In genomic region chr1:196088551-196088950, GRCh38 we compare ENCODE assay signal across 14 cellular contexts.
A peak's percentile ranks its signal among the peaks of the same experiment; 100 is the strongest.
DNase-seq lines count a peak whose midpoint lies in the region; ATAC-seq and TF ChIP-seq lines count a peak whose summit lies in the region.
"Had no signal": no experiment of that assay in that cellular context is flagged by ENCODE, and none has a peak within 500 bp of the region (broad histone marks: within the 10 kb centered on the region; RNA-seq: fewer than 3 reads in every experiment).

No MANE protein-coding gene starts in this region.

- no peaks in the 10 kb centered on the region for H3K9me3 Mint-ChIP-seq in nephron progenitor cell
- H3K9me3 Mint-ChIP-seq: CD8-positive, alpha-beta T cell had no signal

- no peak overlapping the region for H3K9ac ChIP-seq in GM23248

- H3K4me2 ChIP-seq in GM23248 (ENCODE audit: unreplicated experiment) = peak overlapping the region; percentile 18

- no peaks in the 10 kb centered on the region for H3K27me3 ChIP-seq in GM23248 (replicated peaks; ENCODE audit: insufficient read depth)
- no peaks in the 10 kb centered on the region for H3K27me3 ChIP-seq in HAP-1 (ENCODE audit: low read depth)

- no peaks in the 10 kb centered on the region for H3K9me2 ChIP-seq in GM23248 (ENCODE audit: insufficient read depth)

- H3K79me2 ChIP-seq in GM23248 (ENCODE audit: insufficient read depth) = no peaks in the 10 kb centered on the region

- H3K36me3 Mint-ChIP-seq in nephron progenitor cell (ENCODE audit: low read depth) = no peaks in the 10 kb centered on the region
- H3K36me3 Mint-ChIP-seq: CD14-positive monocyte; CD8-positive, alpha-beta T cell had no signal

- TF ChIP-seq CTCF in nephron progenitor cell (IDR thresholded peaks at IDR 0.05) = no peak

- H3K9me3 ChIP-seq in GM23248 (ENCODE audit: low read depth) = no peaks in the 10 kb centered on the region
- H3K9me3 ChIP-seq in HAP-1 = no peaks in the 10 kb centered on the region
- H3K9me3 ChIP-seq: Caco-2 had no signal

- no peaks in the 10 kb centered on the region for H3F3A ChIP-seq in GM23248 (ENCODE audit: insufficient read depth)

- H3K27ac ChIP-seq in GM23248 = no peak overlapping the region

- ATAC-seq in HG02623 (IDR thresholded peaks at IDR 0.05; ENCODE audit: unreplicated experiment) = no peak
- no peak for ATAC-seq in HG03432 (IDR thresholded peaks at IDR 0.05; ENCODE audit: unreplicated experiment)
- ATAC-seq: CD8-positive, alpha-beta T cell; HepG2 had no signal

- no peaks in the 10 kb centered on the region for H3K4me1 ChIP-seq in GM23248 (ENCODE audit: insufficient read depth)
- no peaks in the 10 kb centered on the region for H3K4me1 ChIP-seq in HAP-1
- H3K4me1 ChIP-seq: Caco-2 had no signal

- no peaks in the 10 kb centered on the region for H3K27me3 Mint-ChIP-seq in nephron progenitor cell (ENCODE audit: low read depth, poor library complexity)

- H3K4me3 Mint-ChIP-seq in nephron progenitor cell = no peak overlapping the region
- H3K4me3 Mint-ChIP-seq: CD14-positive monocyte; CD8-positive, alpha-beta T cell had no signal

- H2AFZ ChIP-seq in GM23248 = peak overlapping the region; percentile 52

- no peaks in the 10 kb centered on the region for H3K4me1 Mint-ChIP-seq in nephron progenitor cell
- H3K4me1 Mint-ChIP-seq: CD14-positive monocyte had no signal

- no peak overlapping the region for H3K27ac Mint-ChIP-seq in nephron progenitor cell
- H3K27ac Mint-ChIP-seq: CD14-positive monocyte; CD8-positive, alpha-beta T cell had no signal

- H3K4me3 ChIP-seq in GM23248 = no peak overlapping the region
- H3K4me3 ChIP-seq in HAP-1 = no peak overlapping the region

- in situ Hi-C loops in GM23248 (cut with MboI) = no loop called here
- in situ Hi-C loops in HAP-1 (cut with MboI; ENCODE audit: low sequenced_read_pairs) = no loop called here

- H4K20me1 ChIP-seq in GM23248 (ENCODE audit: insufficient read depth) = no peaks in the 10 kb centered on the region

- WGBS in GM23248 (ENCODE audit: low coverage in 1 of 2, low lambda C conversion rate in 2 of 2, missing lambda C conversion rate in 2 of 2), 2 experiments = 25% methylated on average over 10 of the region's 10 CpGs

- DNase-seq in GM23248 (no peak), NOMO-1 treated with DMSO at 0.1 percent for 48 hours (lab: John Stamatoyannopoulos, UW; ENCODE audit: unreplicated experiment) (peak; percentile 65), RPMI7951 (ENCODE audit: low read depth) (peak; percentile 3), fibroblast of peridontal ligament (ENCODE audit: extremely low read depth) (peak; percentile 74), nephron progenitor cell (no peak), HAP-1 (ENCODE audit: low spot score in 2 of 2) (no peak)
- DNase-seq: Caco-2; CD8-positive, alpha-beta T cell; DMS53; GF-D8 had no signal

- H3K36me3 ChIP-seq in GM23248 (ENCODE audit: low read depth) (no peaks in the 10 kb centered on the region), HAP-1 (replicated peaks) (no peaks in the 10 kb centered on the region)

Comparison
In these comparisons a context has a peak if more than half of its experiments do, and no peak if none do; other contexts are left out.
1. DNase-seq: peak in NOMO-1 treated with DMSO at 0.1 percent for 48 hours (single experiment), RPMI7951 (single experiment) and fibroblast of peridontal ligament (single experiment); none in GM23248 (single experiment), nephron progenitor cell (single experiment) and HAP-1 (0 of 2).